In genomic region chr10:113061054-113061430, GRCh38 we compare ENCODE assay signal across 10 cellular contexts.
A peak's percentile ranks its signal among the peaks of the same experiment; 100 is the strongest.
DNase-seq lines count a peak whose midpoint lies in the region; ATAC-seq, FAIRE-seq and TF ChIP-seq lines count a peak whose summit lies in the region.
"Had no signal": no experiment of that assay in that cellular context is flagged by ENCODE, and none has a peak within 500 bp of the region (broad histone marks: within the 10 kb centered on the region; RNA-seq: fewer than 3 reads in every experiment).

No MANE protein-coding gene starts in this region.

- CTCF ChIA-PET in A673 (lab: Charles Lee): no interaction called here
- CTCF ChIA-PET in K562 (lab: Yijun Ruan, JAX; ENCODE audit: low intra/inter-chr PET ratio): no interaction called here

- H2AFZ ChIP-seq in K562 (ENCODE audit: low read depth, low read length): peak overlapping the region; percentile 99

- H3K27me3 ChIP-seq in A673 (replicated peaks; ENCODE audit: insufficient read depth, low read depth, low read length, poor library complexity) (no peaks in the 10 kb centered on the region), K562 (ENCODE audit: control insufficient read depth in 2 of 2, insufficient read depth in 2 of 2, low read length in 2 of 2) (no peaks in the 10 kb centered on the region), right lobe of liver (no peaks in the 10 kb centered on the region), skeletal muscle tissue (ENCODE audit: control insufficient read depth in 3 of 3, insufficient read depth in 3 of 3, low read length in 3 of 3) (no peaks in the 10 kb centered on the region)

- no peaks in the 10 kb centered on the region for H3K9me1 ChIP-seq in K562 (ENCODE audit: control insufficient read depth, insufficient read depth, low read length)

- POLR2A ChIA-PET in A673 (lab: Charles Lee; ENCODE audit: low non-redundant PET): no interaction called here
- POLR2A ChIA-PET in K562 (lab: Yijun Ruan, JAX): interaction anchor here (0.7 to 1.3 kb wide), 6 partner anchors 10 to 336 kb away, joined by 3 to 4 read pairs (median 4); no protein-coding TSS in a partner anchor

- no peak for FAIRE-seq in K562 (lab: Jason Lieb, UNC)
- FAIRE-seq: urothelium cell line had no signal

- peak; percentile 15 for ATAC-seq in K562
- no peak for ATAC-seq in right lobe of liver
- no peak for ATAC-seq in GM18867 (IDR thresholded peaks at IDR 0.05; ENCODE audit: unreplicated experiment)
- no peak for ATAC-seq in GM21515 (IDR thresholded peaks at IDR 0.05; ENCODE audit: unreplicated experiment)

- TF ChIP-seq CTCF in A673 (conservative IDR thresholded peaks at IDR 0.05; ENCODE audit: low read depth, low read length): no peak
- no peak for TF ChIP-seq CTCF in K562 (IDR thresholded peaks at IDR 0.05 in 2 of 3, conservative IDR thresholded peaks at IDR 0.05 in 1 of 3; ENCODE audit: insufficient read depth in 2 of 3, low read depth in 1 of 3, low read length in 3 of 3)
- TF ChIP-seq CTCF in right lobe of liver (IDR thresholded peaks at IDR 0.05): no peak

- no peaks in the 10 kb centered on the region for H4K20me1 ChIP-seq in K562 (replicated peaks; ENCODE audit: control insufficient read depth, insufficient read depth, low read length)

- no peak overlapping the region for H3K4me3 ChIP-seq in A673 (ENCODE audit: low read depth, low read length, poor library complexity, severe bottlenecking)
- no peak overlapping the region for H3K4me3 ChIP-seq in K562
- H3K4me3 ChIP-seq in right lobe of liver: no peak overlapping the region
- peak overlapping the region in 1 of 3 donors; percentile 69 for H3K4me3 ChIP-seq in skeletal muscle tissue (ENCODE audit: low read length in 3 of 3)

- H3K9ac ChIP-seq in K562 (ENCODE audit: insufficient read depth in 1 of 2, low read depth in 2 of 2, low read length in 2 of 2) (peak overlapping the region in 1 of 2 experiments; percentile 75; a peak in 3 of 4 replicates), skeletal muscle tissue (ENCODE audit: low read depth in 1 of 3, low read length in 3 of 3) (peak overlapping the region in 2 of 3 donors; percentile 51 to 64)

- intact Hi-C loops in A673 (cut with micrococcal nuclease; ENCODE audit: unreplicated experiment) (no loop called here), K562 (cut with micrococcal nuclease) (loop anchor here (5.0 kb wide), 1 partner anchor 109 kb away; the partner anchor contains the start of gene TCF7L2), right lobe of liver (cut with DNase I) (no loop called here)

- H3K27ac ChIP-seq in A673 (ENCODE audit: low read depth, low read length, poor library complexity, severe bottlenecking) (peak overlapping the region; percentile 92), K562 (ENCODE audit: extremely low read depth, low read depth, low read length) (peak overlapping the region; percentile 98; the same call in 2 of the 3 replicates), right lobe of liver (peak overlapping the region; percentile 57 to 63 (median 62)), skeletal muscle tissue (ENCODE audit: low read depth, low read length) (peak overlapping the region; percentile 73)

- no peaks in the 10 kb centered on the region for H3K9me3 ChIP-seq in A673 (ENCODE audit: low read depth, low read length, poor library complexity, severe bottlenecking)
- H3K9me3 ChIP-seq in K562 (replicated peaks; ENCODE audit: control insufficient read depth, insufficient read depth, low read depth, low read length): no peaks in the 10 kb centered on the region
- no peaks in the 10 kb centered on the region for H3K9me3 ChIP-seq in right lobe of liver
- H3K9me3 ChIP-seq in skeletal muscle tissue (ENCODE audit: control insufficient read depth in 3 of 3, low read length in 3 of 3): no peaks in the 10 kb centered on the region

- no peak for TF ChIP-seq RAD21 in K562 (CRISPR knock-in tag; conservative IDR thresholded peaks at IDR 0.05 in 1 of 2, IDR thresholded peaks at IDR 0.05 in 1 of 2)

- DNase-seq in A673 (ENCODE audit: low spot score) (no peak), K562 (ENCODE audit: extremely low read depth in 1 of 4, low spot score in 3 of 4) (no peak), right lobe of liver (no peak), superior temporal gyrus (ENCODE audit: extremely low spot score) (no peak), erythroblast (lab: John Stamatoyannopoulos, UW) (no peak)
- DNase-seq: activated CD4-positive, alpha-beta T cell treated with anti-CD3 and anti-CD28 coated beads, Interleukin-2, amount 50 U/mL, for 1 hour had no signal

- no TSS peak for BruUV-seq in A673 (replicated peaks; lab: Mats Ljungman, UMichigan)
- no TSS peak for BruUV-seq in K562 (replicated peaks; lab: Mats Ljungman, UMichigan)

- H3K79me2 ChIP-seq in K562 (ENCODE audit: control insufficient read depth, insufficient read depth, low read length): no peaks in the 10 kb centered on the region

- peak overlapping the region; percentile 84 for H3K4me2 ChIP-seq in K562 (ENCODE audit: insufficient read depth, low read length)

- WGBS in K562 (ENCODE audit: insufficient coverage, low coverage, missing lambda C conversion rate): 11% methylated on average over 5 of the region's 7 CpGs
- WGBS in right lobe of liver (ENCODE audit: insufficient coverage, low coverage, low lambda C conversion rate, missing lambda C conversion rate): 62% methylated on average over 6 of the region's 7 CpGs

- peaks cover 73% of the 10 kb centered on the region for H3K4me1 ChIP-seq in A673 (ENCODE audit: insufficient read depth, low read length, poor library complexity, severe bottlenecking)
- H3K4me1 ChIP-seq in K562 (replicated peaks in 1 of 2; ENCODE audit: control insufficient read depth in 2 of 2, insufficient read depth in 2 of 2, low read length in 2 of 2): peaks cover 14 to 65% of the 10 kb centered on the region in 2 experiments
- H3K4me1 ChIP-seq in right lobe of liver: peaks cover 0 to 43% (median 23%) of the 10 kb centered on the region in 4 donors
- peaks cover 21 to 42% (median 41%) of the 10 kb centered on the region in 3 donors for H3K4me1 ChIP-seq in skeletal muscle tissue (ENCODE audit: control insufficient read depth in 3 of 3, insufficient read depth in 3 of 3, low read length in 3 of 3)

- H3K36me3 ChIP-seq in A673 (ENCODE audit: insufficient read depth, low read length, poor library complexity, severe bottlenecking): no peaks in the 10 kb centered on the region
- H3K36me3 ChIP-seq in K562 (ENCODE audit: control insufficient read depth, insufficient read depth, low read length): no peaks in the 10 kb centered on the region; the same call in 2 of the 3 replicates
- H3K36me3 ChIP-seq in right lobe of liver: no peaks in the 10 kb centered on the region
- peaks cover 0 to 3% (median 0%) of the 10 kb centered on the region in 3 donors for H3K36me3 ChIP-seq in skeletal muscle tissue (ENCODE audit: control insufficient read depth in 3 of 3, insufficient read depth in 3 of 3, low read length in 3 of 3)

- in situ Hi-C loops in K562 (cut with MboI): no loop called here

- TF ChIP-seq POLR2A in K562 (conservative IDR thresholded peaks at IDR 0.05) (no peak), right lobe of liver (IDR thresholded peaks at IDR 0.05) (no peak), erythroblast (IDR thresholded peaks at IDR 0.05; ENCODE audit: low read length) (no peak)

- TF ChIP-seq EP300 in K562 (IDR thresholded peaks at IDR 0.05; ENCODE audit: low read length): no peak

TF ChIP-seq in K562, 482 proteins besides CTCF, POLR2A, EP300 and RAD21 (continues in another document):
- TF ChIP-seq FOXJ3 (CRISPR knock-in tag; IDR thresholded peaks at IDR 0.05): no peak
- peak; percentile 69 for TF ChIP-seq HNRNPLL (IDR thresholded peaks at IDR 0.05; ENCODE audit: low read depth, low read length, poor library complexity, severe bottlenecking)
- TF ChIP-seq TAF9B (IDR thresholded peaks at IDR 0.05; ENCODE audit: partially characterized antibody): peak; percentile 5
- 0 out of 2 replicates have a peak, but pooled peaks have one; percentile 1 for TF ChIP-seq ZNF592 (IDR thresholded peaks at IDR 0.05)
- no peak for TF ChIP-seq E2F3 (CRISPR knock-in tag; IDR thresholded peaks at IDR 0.05)
- no peak for TF ChIP-seq HMBOX1 (IDR thresholded peaks at IDR 0.05)
- TF ChIP-seq ZBTB7A (IDR thresholded peaks at IDR 0.05; ENCODE audit: borderline replicate concordance, control insufficient read depth, low read depth, low read length): no peak
